Comparison of ENCODE assay signal across 20 cellular contexts in the genomic region with DNA sequence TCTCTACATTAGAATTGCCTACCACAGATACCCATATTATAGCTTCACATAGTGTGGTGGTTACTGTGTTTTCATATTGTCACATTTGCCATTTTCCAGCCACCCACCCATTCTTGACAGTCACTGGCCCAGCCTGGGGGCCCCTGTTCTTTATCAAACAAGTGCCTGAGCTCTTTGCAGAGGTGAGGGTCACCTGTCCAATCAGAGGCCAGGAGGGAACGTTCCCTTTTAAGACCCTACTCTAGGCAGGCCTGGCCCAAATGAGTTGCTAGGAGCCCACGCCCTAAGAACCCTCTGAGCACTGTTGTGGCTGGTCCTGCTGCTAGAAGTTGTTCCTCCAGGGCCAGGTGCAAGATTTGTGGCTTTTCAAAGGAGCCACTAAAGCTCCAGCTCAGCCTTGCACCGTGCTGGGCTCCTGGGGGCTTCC. TPM values are rescaled to one million over a fixed set of nuclear protein-coding genes. Genes with fewer than 3 reads are reported as not detected.
DNase-seq lines count a peak whose midpoint lies in the region; ATAC-seq, FAIRE-seq and TF ChIP-seq lines count a peak whose summit lies in the region.
"Had no signal": no experiment of that assay in that cellular context is flagged by ENCODE, and none has a peak within 500 bp of the region (broad histone marks: within the 10 kb centered on the region; RNA-seq: fewer than 3 reads in every experiment).

No MANE protein-coding gene starts in this region.

- H3K27me3 ChIP-seq in DND-41 (ENCODE audit: insufficient read depth, low read length, poor library complexity), result peaks cover 2% of the 10 kb centered on the region
- H3K27me3 ChIP-seq in naive thymus-derived CD4-positive, alpha-beta T cell (ENCODE audit: control insufficient read depth in 2 of 2, insufficient read depth in 2 of 2, low read length in 2 of 2), result no peaks in the 10 kb centered on the region
- H3K27me3 ChIP-seq in small intestine (ENCODE audit: control insufficient read depth in 2 of 2, insufficient read depth in 2 of 2, low read length in 2 of 2), result peaks cover 0 to 2% of the 10 kb centered on the region in 2 donors
- H3K27me3 ChIP-seq: ascending aorta, right lobe of liver, tibial artery had no signal

- H3K4me3 Mint-ChIP-seq in activated CD8-positive, alpha-beta memory T cell treated with anti-CD3 and anti-CD28 coated beads, Interleukin-2, amount 10 ng/mL, durations not matched to agents 7 days and 5 days, result no peak overlapping the region
- no peak overlapping the region for H3K4me3 Mint-ChIP-seq in naive thymus-derived CD4-positive, alpha-beta T cell
- H3K4me3 Mint-ChIP-seq: HFFc6 had no signal

- ATAC-seq in activated CD4-positive, CD25-positive, alpha-beta regulatory T cell treated with anti-CD3 and anti-CD28 coated beads, Interleukin-2, amount 50 U/mL, for 24 hours, result peak; percentile 18 to 33
- peak; percentile 68 for ATAC-seq in DND-41 (ENCODE audit: insufficient read depth, low read depth)
- ATAC-seq in activated CD8-positive, alpha-beta memory T cell treated with anti-CD3 and anti-CD28 coated beads, Interleukin-2, amount 10 ng/mL, durations not matched to agents 7 days and 5 days, result peak; percentile 43
- peak; percentile 33 for ATAC-seq in naive thymus-derived CD4-positive, alpha-beta T cell
- ATAC-seq: right lobe of liver had no signal

- no peak overlapping the region for H3K4me3 ChIP-seq in DND-41 (ENCODE audit: low read depth in 1 of 2, low read length in 2 of 2)
- no peak overlapping the region for H3K4me3 ChIP-seq in naive thymus-derived CD4-positive, alpha-beta T cell (ENCODE audit: low read length)
- no peak overlapping the region for H3K4me3 ChIP-seq in small intestine (ENCODE audit: low read depth in 1 of 2, low read length in 2 of 2)
- H3K4me3 ChIP-seq: ascending aorta, right lobe of liver, tibial artery had no signal

- H4K20me1 ChIP-seq in DND-41 (ENCODE audit: insufficient read depth, low read length), result no peaks in the 10 kb centered on the region

- WGBS in small intestine, 3 donors, result 49 to 53% (median 51%) methylated on average over 3 of the region's 3 CpGs

- TF ChIP-seq CTCF in DND-41 (IDR thresholded peaks at IDR 0.05; ENCODE audit: borderline replicate concordance, extremely low read depth, low read length, poor library complexity, severe bottlenecking) (no peak), RWPE1 (conservative IDR thresholded peaks at IDR 0.05; ENCODE audit: low read depth) (no peak)

- H3K9ac ChIP-seq in DND-41 (ENCODE audit: low read depth, low read length), result no peak overlapping the region

- no peaks in the 10 kb centered on the region for H3K36me3 Mint-ChIP-seq in activated CD8-positive, alpha-beta memory T cell treated with anti-CD3 and anti-CD28 coated beads, Interleukin-2, amount 10 ng/mL, durations not matched to agents 7 days and 5 days
- H3K36me3 Mint-ChIP-seq in naive thymus-derived CD4-positive, alpha-beta T cell, result peaks cover 0 to 2% (median 0%) of the 10 kb centered on the region in 5 donors

- no peaks in the 10 kb centered on the region for H3K27me3 Mint-ChIP-seq in activated CD8-positive, alpha-beta memory T cell treated with anti-CD3 and anti-CD28 coated beads, Interleukin-2, amount 10 ng/mL, durations not matched to agents 7 days and 5 days
- H3K27me3 Mint-ChIP-seq in naive thymus-derived CD4-positive, alpha-beta T cell, result peaks cover 0 to 5% (median 3%) of the 10 kb centered on the region in 5 donors

- H3K27ac ChIP-seq in DND-41 (ENCODE audit: low read length) (no peak overlapping the region), RWPE1 (no peak overlapping the region), small intestine (ENCODE audit: low read depth in 1 of 2, low read length in 1 of 2) (no peak overlapping the region)
- no peak overlapping the region for H3K27ac ChIP-seq in naive thymus-derived CD4-positive, alpha-beta T cell (ENCODE audit: low read depth, low read length)
- H3K27ac ChIP-seq: 22Rv1, ascending aorta, right lobe of liver, tibial artery had no signal

- CTCF ChIA-PET in activated CD8-positive, alpha-beta memory T cell treated with anti-CD3 and anti-CD28 coated beads, Interleukin-2, amount 10 ng/mL, durations not matched to agents 7 days and 5 days (lab: Charles Lee), result interaction anchor here (0.6 to 4.6 kb wide), 10 partner anchors 8 to 175 kb away, joined by 3 to 27 read pairs (median 6); no protein-coding TSS in a partner anchor
- CTCF ChIA-PET in naive thymus-derived CD4-positive, alpha-beta T cell (lab: Charles Lee), result no interaction called here
- CTCF ChIA-PET in RWPE1 (lab: Yijun Ruan, JAX), result no interaction called here

- H2AFZ ChIP-seq in DND-41 (ENCODE audit: low read depth, low read length), result no peak overlapping the region

- H3K4me2 ChIP-seq in DND-41 (ENCODE audit: insufficient read depth, low read length), result no peak overlapping the region

- intact Hi-C loops in naive thymus-derived CD4-positive, alpha-beta T cell (cut with micrococcal nuclease), result loop anchor here in 1 of 2 donors (2.0 kb wide), 1 partner anchor 21 kb away; no protein-coding TSS in a partner anchor

- FAIRE-seq in small intestine (lab: Jason Lieb, UNC), result no peak

- peak overlapping the region; percentile 80 for H3K27ac Mint-ChIP-seq in activated CD8-positive, alpha-beta memory T cell treated with anti-CD3 and anti-CD28 coated beads, Interleukin-2, amount 10 ng/mL, durations not matched to agents 7 days and 5 days
- H3K27ac Mint-ChIP-seq in naive thymus-derived CD4-positive, alpha-beta T cell, result peak overlapping the region in 1 of 9 donors; percentile 77
- H3K27ac Mint-ChIP-seq: HFFc6 had no signal

- POLR2A ChIA-PET in naive thymus-derived CD4-positive, alpha-beta T cell (lab: Charles Lee), result no interaction called here
- POLR2A ChIA-PET in RWPE1 (lab: Yijun Ruan, JAX; ENCODE audit: low non-redundant PET), result no interaction called here

- H3K79me2 ChIP-seq in DND-41 (ENCODE audit: insufficient read depth, low read length), result no peaks in the 10 kb centered on the region

- H3K9me3 Mint-ChIP-seq in activated CD8-positive, alpha-beta memory T cell treated with anti-CD3 and anti-CD28 coated beads, Interleukin-2, amount 10 ng/mL, durations not matched to agents 7 days and 5 days (ENCODE audit: low read depth), result no peaks in the 10 kb centered on the region
- peaks cover 0 to 5% (median 0%) of the 10 kb centered on the region in 11 donors for H3K9me3 Mint-ChIP-seq in naive thymus-derived CD4-positive, alpha-beta T cell
- H3K9me3 Mint-ChIP-seq: HFFc6 had no signal

- H3K36me3 ChIP-seq in DND-41 (ENCODE audit: insufficient read depth, low read length), result no peaks in the 10 kb centered on the region
- no peaks in the 10 kb centered on the region for H3K36me3 ChIP-seq in naive thymus-derived CD4-positive, alpha-beta T cell (ENCODE audit: control insufficient read depth in 2 of 3, insufficient read depth in 3 of 3, low read length in 3 of 3)
- H3K36me3 ChIP-seq in small intestine (ENCODE audit: control insufficient read depth in 2 of 2, insufficient read depth in 2 of 2, low read length in 2 of 2), result no peaks in the 10 kb centered on the region
- H3K36me3 ChIP-seq: ascending aorta, right lobe of liver, tibial artery had no signal

- peaks cover 40% of the 10 kb centered on the region for H3K4me1 Mint-ChIP-seq in activated CD8-positive, alpha-beta memory T cell treated with anti-CD3 and anti-CD28 coated beads, Interleukin-2, amount 10 ng/mL, durations not matched to agents 7 days and 5 days
- H3K4me1 Mint-ChIP-seq in naive thymus-derived CD4-positive, alpha-beta T cell, result peaks cover 0 to 28% (median 5%) of the 10 kb centered on the region in 7 donors

- H3K4me1 ChIP-seq in DND-41 (ENCODE audit: insufficient read depth, low read length) (no peaks in the 10 kb centered on the region), small intestine (ENCODE audit: control insufficient read depth in 2 of 2, insufficient read depth in 1 of 2, low read depth in 1 of 2, low read length in 1 of 2) (no peaks in the 10 kb centered on the region)
- peaks cover 0 to 38% of the 10 kb centered on the region in 2 donors for H3K4me1 ChIP-seq in naive thymus-derived CD4-positive, alpha-beta T cell (ENCODE audit: control insufficient read depth in 2 of 2, insufficient read depth in 2 of 2, low read length in 2 of 2)
- H3K4me1 ChIP-seq: ascending aorta, right lobe of liver, tibial artery had no signal

- H3K9me3 ChIP-seq in DND-41 (ENCODE audit: insufficient read depth, low read length, severe bottlenecking) (no peaks in the 10 kb centered on the region), small intestine (ENCODE audit: control insufficient read depth, low read depth) (no peaks in the 10 kb centered on the region)
- no peaks in the 10 kb centered on the region for H3K9me3 ChIP-seq in naive thymus-derived CD4-positive, alpha-beta T cell (ENCODE audit: control insufficient read depth in 2 of 3, low read length in 3 of 3)
- H3K9me3 ChIP-seq: ascending aorta, right lobe of liver, tibial artery had no signal

- no peak for DNase-seq in activated CD4-positive, CD25-positive, alpha-beta regulatory T cell treated with anti-CD3 and anti-CD28 coated beads, Interleukin-2, amount 50 U/mL, for 72 hours
- DNase-seq in DND-41 (peak; percentile 14), RWPE1 (ENCODE audit: low spot score) (no peak), small intestine (no peak), NCI-H1092 (lab: John Stamatoyannopoulos, UW) (no peak)
- DNase-seq in activated CD8-positive, alpha-beta memory T cell treated with anti-CD3 and anti-CD28 coated beads, Interleukin-2, amount 10 ng/mL, durations not matched to agents 7 days and 5 days, result peak; percentile 60
- DNase-seq in naive thymus-derived CD4-positive, alpha-beta T cell, result peak in 1 of 9 donors; percentile 36
- DNase-seq: HFFc6, NCI-H1105 treated with DMSO at 0.1 percent for 48 hours, NCI-H526 treated with DMSO at 0.1 percent for 48 hours, occipital lobe, right lobe of liver, Right ventricle myocardium superior, tibial artery had no signal

RNA-seq across cellular contexts. Expression of a gene that starts 5.2 kb away (rescaled TPM):
- total RNA-seq in activated CD8-positive, alpha-beta memory T cell treated with anti-CD3 and anti-CD28 coated beads, Interleukin-2, amount 10 ng/mL, durations not matched to agents 7 days and 5 days, result not detected
- not detected for total RNA-seq in naive thymus-derived CD4-positive, alpha-beta T cell
- not detected for polyA plus RNA-seq in naive thymus-derived CD4-positive, alpha-beta T cell
- polyA plus RNA-seq in small intestine, result not detected
- total RNA-seq: ascending aorta, chondrocyte, fibroblast of lung, HFFc6, liver, occipital lobe, right lobe of liver, Right ventricle myocardium superior had no signal
- polyA plus RNA-seq: fibroblast of lung, liver had no signal

Comparison
In these comparisons a context has a peak if more than half of its experiments do, and no peak if none do; other contexts are left out.
1. DNase-seq: peak in DND-41 (single experiment) and activated CD8-positive, alpha-beta memory T cell treated with anti-CD3 and anti-CD28 coated beads, Interleukin-2, amount 10 ng/mL, durations not matched to agents 7 days and 5 days (single experiment); none in activated CD4-positive, CD25-positive, alpha-beta regulatory T cell treated with anti-CD3 and anti-CD28 coated beads, Interleukin-2, amount 50 U/mL, for 72 hours (single experiment), RWPE1 (single experiment), small intestine (single experiment) and NCI-H1092 (single experiment).
2. Peak in every context shown above with its lines, with median percentiles within 50 percentile points of each other: ATAC-seq.